In the genomic region with DNA sequence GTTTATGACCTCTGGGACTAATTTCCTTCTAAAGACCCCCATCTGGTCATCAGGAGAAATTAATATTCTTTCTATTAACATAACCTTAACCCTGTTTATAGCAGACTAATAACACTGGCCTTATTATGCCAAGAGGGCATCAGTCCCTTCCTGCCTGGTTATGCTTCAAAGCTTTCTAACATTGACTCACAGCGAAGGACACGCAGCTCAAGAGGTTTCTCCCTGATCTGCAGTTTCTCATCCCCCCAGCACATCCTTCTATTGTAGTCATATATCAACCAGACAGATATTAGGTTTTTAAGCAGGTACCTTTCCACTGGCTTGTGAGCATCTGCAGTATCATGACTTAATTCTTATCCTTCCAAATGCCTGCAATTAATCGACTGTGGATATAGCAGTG, we compare ENCODE assay signal across 24 cellular contexts.
DNase-seq lines count a peak whose midpoint lies in the region; ATAC-seq, FAIRE-seq and TF ChIP-seq lines count a peak whose summit lies in the region.
"Had no signal": no experiment of that assay in that cellular context is flagged by ENCODE, and none has a peak within 500 bp of the region (broad histone marks: within the 10 kb centered on the region; RNA-seq: fewer than 3 reads in every experiment).

No MANE protein-coding gene starts in this region.

- ATAC-seq in GM18517 (IDR thresholded peaks at IDR 0.05; ENCODE audit: unreplicated experiment): peak; percentile 67
- ATAC-seq in GM21619 (IDR thresholded peaks at IDR 0.05; ENCODE audit: unreplicated experiment): peak; percentile 52
- peak; percentile 67 for ATAC-seq in HG03432 (IDR thresholded peaks at IDR 0.05; ENCODE audit: unreplicated experiment)
- ATAC-seq in stimulated activated effector memory CD8-positive, alpha-beta T cell treated with anti-CD3 and anti-CD28 coated beads, Interleukin-12 subunit alpha, Interleukin-12 subunit beta, amount 100 ng/mL, for 72 hours: peak; percentile 54
- no peak for ATAC-seq in HG02870 (IDR thresholded peaks at IDR 0.05; ENCODE audit: unreplicated experiment)
- ATAC-seq: activated CD8-positive, alpha-beta T cell treated with anti-CD3 and anti-CD28 coated beads for 36 hours; foreskin keratinocyte; PC-3; WTC11 had no signal

- H3K36me3 Mint-ChIP-seq in stimulated activated effector memory CD8-positive, alpha-beta T cell treated with anti-CD3 and anti-CD28 coated beads, Interleukin-12 subunit alpha, Interleukin-12 subunit beta, amount 100 ng/mL, for 72 hours: no peaks in the 10 kb centered on the region
- H3K36me3 Mint-ChIP-seq: WTC11 had no signal

- no peak for FAIRE-seq in H54 (lab: Jason Lieb, UNC)
- FAIRE-seq: kidney had no signal

- no peak overlapping the region for H3K27ac Mint-ChIP-seq in stimulated activated effector memory CD8-positive, alpha-beta T cell treated with anti-CD3 and anti-CD28 coated beads, Interleukin-12 subunit alpha, Interleukin-12 subunit beta, amount 100 ng/mL, for 72 hours
- H3K27ac Mint-ChIP-seq: activated CD8-positive, alpha-beta T cell treated with anti-CD3 and anti-CD28 coated beads for 36 hours; WTC11 had no signal

- H3K4me3 Mint-ChIP-seq in stimulated activated effector memory CD8-positive, alpha-beta T cell treated with anti-CD3 and anti-CD28 coated beads, Interleukin-12 subunit alpha, Interleukin-12 subunit beta, amount 100 ng/mL, for 72 hours: no peak overlapping the region
- H3K4me3 Mint-ChIP-seq: activated CD8-positive, alpha-beta T cell treated with anti-CD3 and anti-CD28 coated beads for 36 hours; WTC11 had no signal

- peaks cover 16% of the 10 kb centered on the region for H3K4me1 Mint-ChIP-seq in stimulated activated effector memory CD8-positive, alpha-beta T cell treated with anti-CD3 and anti-CD28 coated beads, Interleukin-12 subunit alpha, Interleukin-12 subunit beta, amount 100 ng/mL, for 72 hours
- H3K4me1 Mint-ChIP-seq: WTC11 had no signal

- no peak for TF ChIP-seq POLR2A in H54 (IDR thresholded peaks at IDR 0.05; ENCODE audit: low read depth, low read length)

- no peak for DNase-seq in stimulated activated effector memory CD8-positive, alpha-beta T cell treated with anti-CD3 and anti-CD28 coated beads, Interleukin-12 subunit alpha, Interleukin-12 subunit beta, amount 100 ng/mL, for 72 hours (ENCODE audit: low spot score in 2 of 2)
- DNase-seq in NCI-H128 (lab: John Stamatoyannopoulos, UW; ENCODE audit: unreplicated experiment) (no peak), H54 (ENCODE audit: insufficient read length, low spot score) (no peak)
- DNase-seq: activated CD8-positive, alpha-beta T cell treated with anti-CD3 and anti-CD28 coated beads for 36 hours; activated naive CD4-positive, alpha-beta T cell treated with Interleukin-2 at 50 U/mL for 16 hours; activated T-cell treated with anti-CD3 and anti-CD28 coated beads, Interleukin-2, amount 50 U/mL, for 1 hour; amygdala; Calu3; foreskin keratinocyte; H7; hypothalamus; kidney; naive B cell; NCI-H1436 treated with DMSO at 0.1 percent for 48 hours; NCI-H748 treated with DMSO at 0.1 percent for 48 hours; PC-3; SIG-M5; stomach; upper lobe of left lung had no signal

- no peaks in the 10 kb centered on the region for H3K9me3 Mint-ChIP-seq in stimulated activated effector memory CD8-positive, alpha-beta T cell treated with anti-CD3 and anti-CD28 coated beads, Interleukin-12 subunit alpha, Interleukin-12 subunit beta, amount 100 ng/mL, for 72 hours
- H3K9me3 Mint-ChIP-seq: activated CD8-positive, alpha-beta T cell treated with anti-CD3 and anti-CD28 coated beads for 36 hours; WTC11 had no signal
